In the genomic region with DNA sequence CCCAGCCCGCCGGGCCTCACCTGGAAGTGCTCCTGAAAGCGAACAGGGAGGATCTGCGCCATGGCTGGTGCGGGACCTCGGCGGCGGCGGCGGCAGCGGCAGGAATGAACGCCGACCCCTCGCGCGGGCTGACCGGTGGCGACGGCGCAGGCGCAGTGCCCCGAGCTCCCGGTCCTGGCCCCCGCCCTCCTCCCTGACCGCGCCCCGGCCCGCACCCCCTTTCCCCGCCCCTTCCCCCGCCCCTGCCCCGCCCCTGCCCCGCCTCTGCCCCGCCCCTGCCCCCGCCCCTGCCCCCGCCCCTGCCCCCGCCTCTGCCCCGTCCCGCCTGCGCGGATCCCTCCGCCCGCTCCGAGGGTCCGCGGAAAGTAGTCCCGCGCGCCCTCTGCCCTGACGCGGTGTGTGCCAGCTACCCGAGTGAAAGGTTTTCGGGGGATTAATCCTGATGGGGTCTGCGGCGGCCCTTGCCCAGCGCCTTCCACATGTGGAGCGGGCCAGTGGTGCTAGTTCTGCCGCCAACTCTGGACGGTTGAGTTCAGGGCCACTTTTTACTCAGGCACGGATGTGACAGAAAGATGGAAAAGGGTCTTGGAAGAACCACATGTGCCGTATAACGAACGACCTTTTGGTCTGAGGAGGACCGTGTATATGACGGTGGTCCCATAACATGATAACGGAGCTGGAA, we compare ENCODE assay signal across 8 cellular contexts. TPM values are rescaled to one million over a fixed set of nuclear protein-coding genes. Genes with fewer than 3 reads are reported as not detected.
DNase-seq lines count a peak whose midpoint lies in the region; ATAC-seq, FAIRE-seq and TF ChIP-seq lines count a peak whose summit lies in the region.

A gene (minus strand): TSS at position 140 of the 682 bp plus-strand sequence. CDS start 78 bp downstream, at position 62.

- ATAC-seq in right cardiac atrium, result peak; percentile 86 to 92

- DNase-seq in AG10803 (ENCODE audit: low read depth) (peak; percentile 72), T-helper 1 cell (peak; percentile 54 to 76 (median 62)), ascending aorta (ENCODE audit: low spot score in 2 of 2) (peak in 1 of 2 donors; percentile 82), right cardiac atrium (peak; percentile 87 to 95 (median 94)), pulmonary artery endothelial cell (ENCODE audit: low read depth, low spot score) (peak; percentile 17), urothelium cell line (ENCODE audit: low spot score) (peak; percentile 99)

- peak; percentile 37 for TF ChIP-seq POLR2A in GM19099 (IDR thresholded peaks at IDR 0.05; ENCODE audit: extremely low read depth, insufficient read length, low read depth)

- TF ChIP-seq CTCF in AG10803 (conservative IDR thresholded peaks at IDR 0.05; ENCODE audit: low read length) (no peak), KMS-11 (conservative IDR thresholded peaks at IDR 0.05; ENCODE audit: low read depth, low read length) (no peak), ascending aorta (IDR thresholded peaks at IDR 0.05) (no peak)

- no peak within 1 kb of the TSS for H3K27ac ChIP-seq in KMS-11
- peak within 1 kb of the TSS; percentile 47 to 69 for H3K27ac ChIP-seq in ascending aorta
- peak within 1 kb of the TSS; percentile 87 for H3K27ac ChIP-seq in right cardiac atrium (ENCODE audit: low read length)

- intact Hi-C loops in ascending aorta (cut with DNase I) (loop anchor here (1.0 to 10.0 kb wide), 6 partner anchors 112 to 563 kb away; a partner anchor contains a TSS), right cardiac atrium (cut with DNase I) (loop anchor here in 1 of 4 donors (5.0 kb wide), 1 partner anchor 114 kb away; a partner anchor contains a TSS)

- 1% methylated on average over 60 of the region's 65 CpGs for WGBS in right cardiac atrium

- H4K20me1 ChIP-seq in KMS-11 (ENCODE audit: insufficient read depth), result no peaks in the 10 kb centered on the region

- FAIRE-seq in urothelium cell line (lab: Jason Lieb, UNC), result peak; percentile 66

- H2AFZ ChIP-seq in KMS-11 (ENCODE audit: low read depth), result peak within 1 kb of the TSS; percentile 92

- H3K9ac ChIP-seq in KMS-11, result peak within 1 kb of the TSS; percentile 59; the same call in 1 of the 2 replicates

- H3K4me3 ChIP-seq in AG10803 (ENCODE audit: low read length), result peak within 1 kb of the TSS; percentile 81
- H3K4me3 ChIP-seq in KMS-11 (IDR thresholded peaks at IDR 0.05; ENCODE audit: insufficient read depth, low read depth, low read length), result no peak within 1 kb of the TSS
- peak within 1 kb of the TSS; percentile 87 to 94 for H3K4me3 ChIP-seq in ascending aorta
- peak within 1 kb of the TSS; percentile 95 for H3K4me3 ChIP-seq in right cardiac atrium (ENCODE audit: low read length)

- H3K79me2 ChIP-seq in KMS-11 (ENCODE audit: insufficient read depth, low read depth), result no peaks in the 10 kb centered on the region

- H3K9me3 ChIP-seq in ascending aorta, result no peaks in the 10 kb centered on the region
- H3K9me3 ChIP-seq in right cardiac atrium (ENCODE audit: control insufficient read depth, low read length), result no peaks in the 10 kb centered on the region

- H3K27me3 ChIP-seq in KMS-11 (ENCODE audit: insufficient read depth, low read depth), result no peaks in the 10 kb centered on the region; the same call in 1 of the 2 replicates
- no peaks in the 10 kb centered on the region for H3K27me3 ChIP-seq in ascending aorta
- H3K27me3 ChIP-seq in right cardiac atrium (ENCODE audit: control insufficient read depth, insufficient read depth), result no peaks in the 10 kb centered on the region

- H3K36me3 ChIP-seq in KMS-11 (ENCODE audit: insufficient read depth), result no peaks in the 10 kb centered on the region
- no peaks in the 10 kb centered on the region for H3K36me3 ChIP-seq in ascending aorta

- H3K4me1 ChIP-seq in KMS-11 (ENCODE audit: low read depth, poor library complexity, severe bottlenecking) (peaks cover 19% of the 10 kb centered on the region), ascending aorta (peaks cover 4 to 5% of the 10 kb centered on the region in 2 donors), right cardiac atrium (ENCODE audit: control insufficient read depth, insufficient read depth, low read length) (peaks cover 13% of the 10 kb centered on the region)

- H3K4me2 ChIP-seq in KMS-11, result peak within 1 kb of the TSS; percentile 62

RNA-seq across cellular contexts. Expression of the gene that starts here (rescaled TPM):
- total RNA-seq in ascending aorta (26.0 TPM), right cardiac atrium (10 to 100 TPM; 16.6 to 26.7 (median 21.7) TPM), pulmonary artery endothelial cell (4.4 and 6.2 TPM in 2 replicates)
- polyA plus RNA-seq in right cardiac atrium, result 19.7 TPM
